ENCODE assay signal across 1 cellular context in the genomic region with DNA sequence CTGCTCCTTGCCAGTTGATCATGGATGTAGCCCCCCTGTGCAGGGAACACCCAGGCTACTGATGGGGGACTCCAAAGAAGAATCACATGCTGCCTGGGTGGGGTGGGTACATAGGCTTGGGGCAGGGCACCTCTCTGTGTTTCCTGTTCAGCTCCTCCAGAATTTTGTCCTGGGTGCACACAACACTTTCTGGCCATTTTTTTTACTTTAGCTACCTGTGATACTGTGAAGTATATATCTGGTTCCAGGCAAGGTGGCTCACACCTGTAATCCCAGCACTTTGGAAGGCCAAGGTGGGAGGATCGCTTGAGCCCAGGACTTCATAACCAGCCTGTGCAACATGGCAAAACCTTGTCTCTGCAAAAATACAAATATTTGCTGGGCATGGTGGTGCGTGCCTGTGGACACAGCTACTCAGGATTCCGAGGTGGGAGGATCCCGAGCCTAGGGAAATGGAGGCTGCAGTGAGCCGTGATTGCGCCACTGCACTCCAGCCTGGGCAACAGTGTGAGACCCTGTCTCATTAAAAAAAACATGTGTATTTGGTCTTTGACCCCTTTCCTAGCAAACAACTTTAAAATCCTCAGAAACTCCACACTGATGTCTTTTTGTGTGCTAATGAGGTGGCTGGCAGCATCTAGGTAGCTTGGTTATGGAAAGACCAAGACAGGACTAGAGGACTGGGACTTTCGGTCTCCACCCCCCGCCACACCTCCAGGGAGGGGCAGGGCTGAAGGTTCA.
TF ChIP-seq lines count a peak whose summit lies in the region.

No MANE protein-coding gene starts in this region.

TF ChIP-seq in HepG2, 621 proteins besides CTCF, POLR2A, EP300 and RAD21 (continued from another document and continues in another):
- TF ChIP-seq, protein P1, sequence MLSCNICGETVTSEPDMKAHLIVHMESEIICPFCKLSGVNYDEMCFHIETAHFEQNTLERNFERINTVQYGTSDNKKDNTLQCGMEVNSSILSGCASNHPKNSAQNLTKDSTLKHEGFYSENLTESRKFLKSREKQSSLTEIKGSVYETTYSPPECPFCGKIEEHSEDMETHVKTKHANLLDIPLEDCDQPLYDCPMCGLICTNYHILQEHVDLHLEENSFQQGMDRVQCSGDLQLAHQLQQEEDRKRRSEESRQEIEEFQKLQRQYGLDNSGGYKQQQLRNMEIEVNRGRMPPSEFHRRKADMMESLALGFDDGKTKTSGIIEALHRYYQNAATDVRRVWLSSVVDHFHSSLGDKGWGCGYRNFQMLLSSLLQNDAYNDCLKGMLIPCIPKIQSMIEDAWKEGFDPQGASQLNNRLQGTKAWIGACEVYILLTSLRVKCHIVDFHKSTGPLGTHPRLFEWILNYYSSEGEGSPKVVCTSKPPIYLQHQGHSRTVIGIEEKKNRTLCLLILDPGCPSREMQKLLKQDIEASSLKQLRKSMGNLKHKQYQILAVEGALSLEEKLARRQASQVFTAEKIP (CRISPR knock-in tag; IDR thresholded peaks at IDR 0.05; ENCODE audit: borderline replicate concordance) = no peak
- TF ChIP-seq THYN1 (CRISPR knock-in tag; IDR thresholded peaks at IDR 0.05; ENCODE audit: borderline replicate concordance, low read depth) (no peak), MYNN (CRISPR knock-in tag; IDR thresholded peaks at IDR 0.05; ENCODE audit: low read depth) (0 out of 2 replicates have a peak, but pooled peaks have one; percentile 76), NCOA2 (CRISPR knock-in tag; IDR thresholded peaks at IDR 0.05) (peak; percentile 78), ZNF709 (CRISPR knock-in tag; IDR thresholded peaks at IDR 0.05) (peak; percentile 45; the same call in 1 of the 2 replicates), NFKB2 (CRISPR knock-in tag; IDR thresholded peaks at IDR 0.05; ENCODE audit: borderline replicate concordance) (peak; percentile 53; the same call in 1 of the 2 replicates), TBX2 (CRISPR knock-in tag; IDR thresholded peaks at IDR 0.05; ENCODE audit: borderline replicate concordance) (peak; percentile 89), HNRNPUL1 (IDR thresholded peaks at IDR 0.05; ENCODE audit: low read depth, low read length) (no peak), PRPF4 (IDR thresholded peaks at IDR 0.05; ENCODE audit: low read depth, low read length, poor library complexity, severe bottlenecking) (no peak), TSC22D2 (CRISPR knock-in tag; IDR thresholded peaks at IDR 0.05; ENCODE audit: borderline replicate concordance) (peak; percentile 65; the same call in 1 of the 2 replicates), NBN (conservative IDR thresholded peaks at IDR 0.05) (no peak), SRSF1 (optimal IDR thresholded peaks at IDR 0.05; ENCODE audit: low read depth, low read length) (no peak), SMAD1 (CRISPR knock-in tag; IDR thresholded peaks at IDR 0.05; ENCODE audit: borderline replicate concordance, low read depth) (0 out of 2 replicates have a peak, but pooled peaks have one; percentile 34), ZNF850 (CRISPR knock-in tag; conservative IDR thresholded peaks at IDR 0.05) (no peak), FLYWCH1 (CRISPR knock-in tag; IDR thresholded peaks at IDR 0.05) (no peak), NKX3-1 (CRISPR knock-in tag; IDR thresholded peaks at IDR 0.05) (no peak), ZNF672 (CRISPR knock-in tag; IDR thresholded peaks at IDR 0.05) (no peak), TOE1 (CRISPR knock-in tag; IDR thresholded peaks at IDR 0.05) (peak; percentile 29; the same call in 1 of the 2 replicates), ZMAT3 (CRISPR knock-in tag; conservative IDR thresholded peaks at IDR 0.05) (0 out of 2 replicates have a peak, but pooled peaks have one; percentile 36), NPAS2 (CRISPR knock-in tag; IDR thresholded peaks at IDR 0.05; ENCODE audit: borderline replicate concordance) (no peak), SALL2 (CRISPR knock-in tag; IDR thresholded peaks at IDR 0.05) (0 out of 2 replicates have a peak, but pooled peaks have one; percentile 65), PHF20 (CRISPR knock-in tag; IDR thresholded peaks at IDR 0.05) (no peak), RAD51 (IDR thresholded peaks at IDR 0.05; ENCODE audit: borderline replicate concordance) (no peak), ZNF234 (CRISPR knock-in tag; conservative IDR thresholded peaks at IDR 0.05) (0 out of 2 replicates have a peak, but pooled peaks have one; percentile 23), RFXANK (CRISPR knock-in tag; IDR thresholded peaks at IDR 0.05) (peak; percentile 24; the same call in 1 of the 2 replicates), ZNF235 (CRISPR knock-in tag; IDR thresholded peaks at IDR 0.05; ENCODE audit: borderline replicate concordance) (no peak), HOXA3 (CRISPR knock-in tag; IDR thresholded peaks at IDR 0.05) (peak; percentile 99)
- TF ChIP-seq, protein P2, sequence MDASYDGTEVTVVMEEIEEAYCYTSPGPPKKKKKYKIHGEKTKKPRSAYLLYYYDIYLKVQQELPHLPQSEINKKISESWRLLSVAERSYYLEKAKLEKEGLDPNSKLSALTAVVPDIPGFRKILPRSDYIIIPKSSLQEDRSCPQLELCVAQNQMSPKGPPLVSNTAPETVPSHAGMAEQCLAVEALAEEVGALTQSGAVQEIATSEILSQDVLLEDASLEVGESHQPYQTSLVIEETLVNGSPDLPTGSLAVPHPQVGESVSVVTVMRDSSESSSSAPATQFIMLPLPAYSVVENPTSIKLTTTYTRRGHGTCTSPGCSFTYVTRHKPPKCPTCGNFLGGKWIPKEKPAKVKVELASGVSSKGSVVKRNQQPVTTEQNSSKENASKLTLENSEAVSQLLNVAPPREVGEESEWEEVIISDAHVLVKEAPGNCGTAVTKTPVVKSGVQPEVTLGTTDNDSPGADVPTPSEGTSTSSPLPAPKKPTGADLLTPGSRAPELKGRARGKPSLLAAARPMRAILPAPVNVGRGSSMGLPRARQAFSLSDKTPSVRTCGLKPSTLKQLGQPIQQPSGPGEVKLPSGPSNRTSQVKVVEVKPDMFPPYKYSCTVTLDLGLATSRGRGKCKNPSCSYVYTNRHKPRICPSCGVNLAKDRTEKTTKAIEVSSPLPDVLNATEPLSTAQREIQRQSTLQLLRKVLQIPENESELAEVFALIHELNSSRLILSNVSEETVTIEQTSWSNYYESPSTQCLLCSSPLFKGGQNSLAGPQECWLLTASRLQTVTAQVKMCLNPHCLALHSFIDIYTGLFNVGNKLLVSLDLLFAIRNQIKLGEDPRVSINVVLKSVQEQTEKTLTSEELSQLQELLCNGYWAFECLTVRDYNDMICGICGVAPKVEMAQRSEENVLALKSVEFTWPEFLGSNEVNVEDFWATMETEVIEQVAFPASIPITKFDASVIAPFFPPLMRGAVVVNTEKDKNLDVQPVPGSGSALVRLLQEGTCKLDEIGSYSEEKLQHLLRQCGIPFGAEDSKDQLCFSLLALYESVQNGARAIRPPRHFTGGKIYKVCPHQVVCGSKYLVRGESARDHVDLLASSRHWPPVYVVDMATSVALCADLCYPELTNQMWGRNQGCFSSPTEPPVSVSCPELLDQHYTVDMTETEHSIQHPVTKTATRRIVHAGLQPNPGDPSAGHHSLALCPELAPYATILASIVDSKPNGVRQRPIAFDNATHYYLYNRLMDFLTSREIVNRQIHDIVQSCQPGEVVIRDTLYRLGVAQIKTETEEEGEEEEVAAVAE (CRISPR knock-in tag; IDR thresholded peaks at IDR 0.05; ENCODE audit: borderline replicate concordance) = peak; percentile 79
- TF ChIP-seq, protein P3, sequence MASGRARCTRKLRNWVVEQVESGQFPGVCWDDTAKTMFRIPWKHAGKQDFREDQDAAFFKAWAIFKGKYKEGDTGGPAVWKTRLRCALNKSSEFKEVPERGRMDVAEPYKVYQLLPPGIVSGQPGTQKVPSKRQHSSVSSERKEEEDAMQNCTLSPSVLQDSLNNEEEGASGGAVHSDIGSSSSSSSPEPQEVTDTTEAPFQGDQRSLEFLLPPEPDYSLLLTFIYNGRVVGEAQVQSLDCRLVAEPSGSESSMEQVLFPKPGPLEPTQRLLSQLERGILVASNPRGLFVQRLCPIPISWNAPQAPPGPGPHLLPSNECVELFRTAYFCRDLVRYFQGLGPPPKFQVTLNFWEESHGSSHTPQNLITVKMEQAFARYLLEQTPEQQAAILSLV (CRISPR knock-in tag; IDR thresholded peaks at IDR 0.05; ENCODE audit: borderline replicate concordance) = peak; percentile 89; the same call in 1 of the 2 replicates
- TF ChIP-seq, protein P4, sequence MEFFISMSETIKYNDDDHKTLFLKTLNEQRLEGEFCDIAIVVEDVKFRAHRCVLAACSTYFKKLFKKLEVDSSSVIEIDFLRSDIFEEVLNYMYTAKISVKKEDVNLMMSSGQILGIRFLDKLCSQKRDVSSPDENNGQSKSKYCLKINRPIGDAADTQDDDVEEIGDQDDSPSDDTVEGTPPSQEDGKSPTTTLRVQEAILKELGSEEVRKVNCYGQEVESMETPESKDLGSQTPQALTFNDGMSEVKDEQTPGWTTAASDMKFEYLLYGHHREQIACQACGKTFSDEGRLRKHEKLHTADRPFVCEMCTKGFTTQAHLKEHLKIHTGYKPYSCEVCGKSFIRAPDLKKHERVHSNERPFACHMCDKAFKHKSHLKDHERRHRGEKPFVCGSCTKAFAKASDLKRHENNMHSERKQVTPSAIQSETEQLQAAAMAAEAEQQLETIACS (CRISPR knock-in tag; IDR thresholded peaks at IDR 0.05) = no peak
- TF ChIP-seq, protein P5, sequence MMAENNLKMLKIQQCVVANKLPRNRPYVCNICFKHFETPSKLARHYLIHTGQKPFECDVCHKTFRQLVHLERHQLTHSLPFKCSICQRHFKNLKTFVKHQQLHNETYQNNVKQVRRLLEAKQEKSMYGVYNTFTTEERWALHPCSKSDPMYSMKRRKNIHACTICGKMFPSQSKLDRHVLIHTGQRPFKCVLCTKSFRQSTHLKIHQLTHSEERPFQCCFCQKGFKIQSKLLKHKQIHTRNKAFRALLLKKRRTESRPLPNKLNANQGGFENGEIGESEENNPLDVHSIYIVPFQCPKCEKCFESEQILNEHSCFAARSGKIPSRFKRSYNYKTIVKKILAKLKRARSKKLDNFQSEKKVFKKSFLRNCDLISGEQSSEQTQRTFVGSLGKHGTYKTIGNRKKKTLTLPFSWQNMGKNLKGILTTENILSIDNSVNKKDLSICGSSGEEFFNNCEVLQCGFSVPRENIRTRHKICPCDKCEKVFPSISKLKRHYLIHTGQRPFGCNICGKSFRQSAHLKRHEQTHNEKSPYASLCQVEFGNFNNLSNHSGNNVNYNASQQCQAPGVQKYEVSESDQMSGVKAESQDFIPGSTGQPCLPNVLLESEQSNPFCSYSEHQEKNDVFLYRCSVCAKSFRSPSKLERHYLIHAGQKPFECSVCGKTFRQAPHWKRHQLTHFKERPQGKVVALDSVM (CRISPR knock-in tag; IDR thresholded peaks at IDR 0.05) = peak; percentile 95
- TF ChIP-seq, protein P6, sequence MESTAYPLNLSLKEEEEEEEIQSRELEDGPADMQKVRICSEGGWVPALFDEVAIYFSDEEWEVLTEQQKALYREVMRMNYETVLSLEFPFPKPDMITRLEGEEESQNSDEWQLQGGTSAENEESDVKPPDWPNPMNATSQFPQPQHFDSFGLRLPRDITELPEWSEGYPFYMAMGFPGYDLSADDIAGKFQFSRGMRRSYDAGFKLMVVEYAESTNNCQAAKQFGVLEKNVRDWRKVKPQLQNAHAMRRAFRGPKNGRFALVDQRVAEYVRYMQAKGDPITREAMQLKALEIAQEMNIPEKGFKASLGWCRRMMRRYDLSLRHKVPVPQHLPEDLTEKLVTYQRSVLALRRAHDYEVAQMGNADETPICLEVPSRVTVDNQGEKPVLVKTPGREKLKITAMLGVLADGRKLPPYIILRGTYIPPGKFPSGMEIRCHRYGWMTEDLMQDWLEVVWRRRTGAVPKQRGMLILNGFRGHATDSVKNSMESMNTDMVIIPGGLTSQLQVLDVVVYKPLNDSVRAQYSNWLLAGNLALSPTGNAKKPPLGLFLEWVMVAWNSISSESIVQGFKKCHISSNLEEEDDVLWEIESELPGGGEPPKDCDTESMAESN (CRISPR knock-in tag; conservative IDR thresholded peaks at IDR 0.05) = no peak
- TF ChIP-seq, protein P7, sequence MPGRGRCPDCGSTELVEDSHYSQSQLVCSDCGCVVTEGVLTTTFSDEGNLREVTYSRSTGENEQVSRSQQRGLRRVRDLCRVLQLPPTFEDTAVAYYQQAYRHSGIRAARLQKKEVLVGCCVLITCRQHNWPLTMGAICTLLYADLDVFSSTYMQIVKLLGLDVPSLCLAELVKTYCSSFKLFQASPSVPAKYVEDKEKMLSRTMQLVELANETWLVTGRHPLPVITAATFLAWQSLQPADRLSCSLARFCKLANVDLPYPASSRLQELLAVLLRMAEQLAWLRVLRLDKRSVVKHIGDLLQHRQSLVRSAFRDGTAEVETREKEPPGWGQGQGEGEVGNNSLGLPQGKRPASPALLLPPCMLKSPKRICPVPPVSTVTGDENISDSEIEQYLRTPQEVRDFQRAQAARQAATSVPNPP (CRISPR knock-in tag; IDR thresholded peaks at IDR 0.05) = no peak
- TF ChIP-seq, protein P8, sequence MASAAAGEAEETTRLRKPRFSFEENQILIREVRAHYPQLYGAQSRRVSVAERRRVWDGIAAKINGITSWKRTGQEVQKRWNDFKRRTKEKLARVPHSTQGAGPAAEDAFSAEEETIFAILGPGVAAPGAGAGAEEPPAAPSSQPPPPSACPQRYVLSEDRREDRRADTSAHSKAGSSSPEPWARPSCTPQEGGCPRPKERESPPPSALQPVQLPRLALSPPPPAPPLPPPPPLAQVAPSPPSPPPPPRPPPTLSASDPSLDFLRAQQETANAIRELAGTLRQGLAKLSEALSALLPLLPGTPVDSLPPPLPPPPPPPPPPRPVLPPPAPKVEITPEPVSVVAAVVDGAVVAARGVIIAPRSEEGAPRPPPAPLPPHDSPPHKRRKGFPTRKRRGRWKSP (CRISPR knock-in tag; IDR thresholded peaks at IDR 0.05) = peak; percentile 77
- TF ChIP-seq, protein P9, sequence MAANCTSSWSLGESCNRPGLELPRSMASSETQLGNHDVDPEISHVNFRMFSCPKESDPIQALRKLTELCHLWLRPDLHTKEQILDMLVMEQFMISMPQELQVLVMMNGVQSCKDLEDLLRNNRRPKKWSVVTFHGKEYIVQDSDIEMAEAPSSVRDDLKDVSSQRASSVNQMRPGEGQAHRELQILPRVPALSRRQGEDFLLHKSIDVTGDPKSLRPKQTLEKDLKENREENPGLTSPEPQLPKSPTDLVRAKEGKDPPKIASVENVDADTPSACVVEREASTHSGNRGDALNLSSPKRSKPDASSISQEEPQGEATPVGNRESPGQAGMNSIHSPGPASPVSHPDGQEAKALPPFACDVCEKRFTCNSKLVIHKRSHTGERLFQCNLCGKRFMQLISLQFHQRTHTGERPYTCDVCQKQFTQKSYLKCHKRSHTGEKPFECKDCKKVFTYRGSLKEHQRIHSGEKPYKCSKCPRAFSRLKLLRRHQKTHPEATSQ (CRISPR knock-in tag; IDR thresholded peaks at IDR 0.05; ENCODE audit: borderline replicate concordance) = no peak
- TF ChIP-seq, protein P10, sequence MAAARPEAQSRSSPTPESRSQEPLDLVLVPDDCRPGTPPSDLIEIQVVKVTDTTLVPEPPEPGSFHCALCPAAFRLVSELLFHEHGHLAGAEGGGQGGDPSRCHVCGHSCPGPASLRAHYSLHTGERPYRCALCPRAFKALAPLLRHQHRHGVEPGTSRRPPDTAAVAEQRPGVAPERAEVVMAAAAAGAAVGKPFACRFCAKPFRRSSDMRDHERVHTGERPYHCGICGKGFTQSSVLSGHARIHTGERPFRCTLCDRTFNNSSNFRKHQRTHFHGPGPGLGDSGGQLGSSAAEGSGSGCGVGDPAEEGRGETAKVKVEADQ (CRISPR knock-in tag; IDR thresholded peaks at IDR 0.05; ENCODE audit: borderline replicate concordance) = no peak
